Comparison of ENCODE assay signal across 26 cellular contexts in genomic region chr22:42076764-42077485, GRCh38. TPM values are rescaled to one million over a fixed set of nuclear protein-coding genes. Genes with fewer than 3 reads are reported as not detected.
A peak's percentile ranks its signal among the peaks of the same experiment; 100 is the strongest.
DNase-seq lines count a peak whose midpoint lies in the region; ATAC-seq and TF ChIP-seq lines count a peak whose summit lies in the region.
"Had no signal": no experiment of that assay in that cellular context is flagged by ENCODE, and none has a peak within 500 bp of the region (broad histone marks: within the 10 kb centered on the region; RNA-seq: fewer than 3 reads in every experiment).

No MANE protein-coding gene starts in this region.

- CTCF ChIA-PET in activated CD4-positive, alpha-beta memory T cell treated with anti-CD3 and anti-CD28 coated beads, Interleukin-2, amount 10 ng/mL, durations not matched to agents 7 days and 5 days (lab: Charles Lee) = no interaction called here
- CTCF ChIA-PET in activated CD4-positive, alpha-beta memory T cell treated with anti-CD3 and anti-CD28 coated beads for 36 hours (lab: Charles Lee) = interaction anchor here (2.4 kb wide), 1 partner anchor 14 kb away, joined by 18 read pairs; the partner anchor contains the start of gene NDUFA6

- TF ChIP-seq CTCF in nephron (IDR thresholded peaks at IDR 0.05; ENCODE audit: unreplicated experiment in 3 of 3) (no peak), testis (IDR thresholded peaks at IDR 0.05) (no peak)

- TF ChIP-seq POLR2A in testis (IDR thresholded peaks at IDR 0.05) = no peak

- H3K4me1 ChIP-seq in testis = peaks cover 29% of the 10 kb centered on the region

- intact Hi-C loops in activated CD4-positive, alpha-beta memory T cell treated with anti-CD3 and anti-CD28 coated beads for 36 hours (cut with micrococcal nuclease) = no loop called here
- intact Hi-C loops in testis (cut with DNase I; ENCODE audit: low total_unique reads) = no loop called here

- POLR2A ChIA-PET in activated CD4-positive, alpha-beta memory T cell treated with anti-CD3 and anti-CD28 coated beads, Interleukin-2, amount 10 ng/mL, durations not matched to agents 7 days and 5 days (lab: Charles Lee) = interaction anchor here (1.3 to 5.7 kb wide), 3 partner anchors 13 to 131 kb away, joined by 5 to 185 read pairs (median 22); partner anchors contain the start of genes CENPM and NDUFA6
- POLR2A ChIA-PET in activated CD4-positive, alpha-beta memory T cell treated with anti-CD3 and anti-CD28 coated beads for 36 hours (lab: Charles Lee) = interaction anchor here (0.7 kb wide), 1 partner anchor 16 kb away, joined by 3 read pairs; no protein-coding TSS in a partner anchor

- H3K36me3 Mint-ChIP-seq in activated CD4-positive, alpha-beta memory T cell treated with anti-CD3 and anti-CD28 coated beads, Interleukin-2, amount 10 ng/mL, durations not matched to agents 7 days and 5 days (ENCODE audit: low read depth) = peaks cover 18% of the 10 kb centered on the region
- H3K36me3 Mint-ChIP-seq in activated CD4-positive, alpha-beta memory T cell treated with anti-CD3 and anti-CD28 coated beads for 36 hours = peaks cover 4% of the 10 kb centered on the region
- H3K36me3 Mint-ChIP-seq in T-helper 17 cell (ENCODE audit: low read depth) (peaks cover 3% of the 10 kb centered on the region), nephron (ENCODE audit: low read depth) (peaks cover 3% of the 10 kb centered on the region)

- H3K4me1 Mint-ChIP-seq in activated CD4-positive, alpha-beta memory T cell treated with anti-CD3 and anti-CD28 coated beads, Interleukin-2, amount 10 ng/mL, durations not matched to agents 7 days and 5 days = peaks cover 48% of the 10 kb centered on the region
- H3K4me1 Mint-ChIP-seq in activated CD4-positive, alpha-beta memory T cell treated with anti-CD3 and anti-CD28 coated beads for 36 hours (ENCODE audit: low read depth) = peaks cover 37% of the 10 kb centered on the region
- H3K4me1 Mint-ChIP-seq in T-helper 17 cell (peaks cover 23% of the 10 kb centered on the region), nephron (peaks cover 51% of the 10 kb centered on the region)

- 87% methylated on average over 17 to 20 of the region's 20 CpGs for WGBS in testis, 2 donors

- peak; percentile 4 for DNase-seq in activated CD4-positive, alpha-beta memory T cell treated with anti-CD3 and anti-CD28 coated beads, Interleukin-2, amount 10 ng/mL, durations not matched to agents 7 days and 5 days
- no peak for DNase-seq in activated CD4-positive, alpha-beta memory T cell treated with anti-CD3 and anti-CD28 coated beads for 36 hours
- no peak for DNase-seq in T-helper 17 cell
- peak; percentile 11 for DNase-seq in testis
- DNase-seq in stimulated activated CD4-positive, alpha-beta T cell treated with anti-CD3 and anti-CD28 coated beads, Interleukin-2, amount 100 ng/mL, for 24 hours = no peak
- no peak for DNase-seq in epidermal melanocyte (ENCODE audit: insufficient read length, low spot score)
- DNase-seq: activated CD4-positive, alpha-beta T cell treated with anti-CD3 and anti-CD28 coated beads for 4 hours; activated CD8-positive, alpha-beta memory T cell treated with anti-CD3 and anti-CD28 coated beads, Interleukin-2, amount 10 ng/mL, durations not matched to agents 7 days and 5 days; CD4-positive, CD25-positive, alpha-beta regulatory T cell; left ventricle myocardium superior; NCI-H1092 treated with DMSO at 0.1 percent for 48 hours; NCI-H1930; NCI-H526; PC-9; SHP77 treated with DMSO at 0.1 percent for 48 hours; small intestine; stimulated activated CD4-positive, alpha-beta T cell treated with anti-CD3 and anti-CD28 coated beads, Interleukin-1b, Interleukin-23, amount 100 ng/mL, for 48 hours had no signal

- no peaks in the 10 kb centered on the region for H3K36me3 ChIP-seq in testis (ENCODE audit: low read depth, missing control alignments)

- H3K4me3 ChIP-seq in testis = no peak overlapping the region
- H3K4me3 ChIP-seq: PC-9 had no signal

- H3K9me3 Mint-ChIP-seq in activated CD4-positive, alpha-beta memory T cell treated with anti-CD3 and anti-CD28 coated beads, Interleukin-2, amount 10 ng/mL, durations not matched to agents 7 days and 5 days = no peaks in the 10 kb centered on the region
- H3K9me3 Mint-ChIP-seq in activated CD4-positive, alpha-beta memory T cell treated with anti-CD3 and anti-CD28 coated beads for 36 hours = no peaks in the 10 kb centered on the region
- H3K9me3 Mint-ChIP-seq in nephron = no peaks in the 10 kb centered on the region
- H3K9me3 Mint-ChIP-seq: activated naive CD4-positive, alpha-beta T cell treated with anti-CD3 and anti-CD28 coated beads, Interleukin-2, amount 50 U/mL, for 72 hours; activated T-helper 2 cell treated with anti-CD3 and anti-CD28 coated beads, Interferon-gamma antibody, Interleukin-2, Interleukin-4, amounts not matched to agents 10 μg/mL and 5 μg/mL and 100 μg/mL, durations not matched to agents 14 hours and 24 hours and 36 hours; CD4-positive, CD25-positive, alpha-beta regulatory T cell; central memory CD8-positive, alpha-beta T cell; mesothelial cell of epicardium; naive thymus-derived CD4-positive, alpha-beta T cell had no signal

- H3K9me3 ChIP-seq in T-helper 17 cell (ENCODE audit: control insufficient read depth, low read length, poor library complexity, severe bottlenecking) = no peaks in the 10 kb centered on the region
- H3K9me3 ChIP-seq in testis = no peaks in the 10 kb centered on the region

- no peaks in the 10 kb centered on the region for H3K27me3 ChIP-seq in testis

- H3K27ac Mint-ChIP-seq in activated CD4-positive, alpha-beta memory T cell treated with anti-CD3 and anti-CD28 coated beads, Interleukin-2, amount 10 ng/mL, durations not matched to agents 7 days and 5 days = no peak overlapping the region
- no peak overlapping the region for H3K27ac Mint-ChIP-seq in activated CD4-positive, alpha-beta memory T cell treated with anti-CD3 and anti-CD28 coated beads for 36 hours
- H3K27ac Mint-ChIP-seq in T-helper 17 cell = peak overlapping the region; percentile 84
- H3K27ac Mint-ChIP-seq in nephron = peak overlapping the region in 2 of 3 experiments; percentile 19 to 83
- H3K27ac Mint-ChIP-seq: activated CD8-positive, alpha-beta memory T cell treated with anti-CD3 and anti-CD28 coated beads, Interleukin-2, amount 10 ng/mL, durations not matched to agents 7 days and 5 days; activated T-helper 2 cell treated with anti-CD3 and anti-CD28 coated beads, Interferon-gamma antibody, Interleukin-2, Interleukin-4, amounts not matched to agents 10 μg/mL and 5 μg/mL and 100 μg/mL, durations not matched to agents 14 hours and 24 hours and 36 hours had no signal

- no peak overlapping the region for H3K27ac ChIP-seq in testis
- H3K27ac ChIP-seq: 22Rv1, PC-9 had no signal

- no peak for ATAC-seq in T-helper 17 cell
- no peak for ATAC-seq in HG02870 (IDR thresholded peaks at IDR 0.05; ENCODE audit: unreplicated experiment)
- ATAC-seq: activated CD8-positive, alpha-beta memory T cell treated with anti-CD3 and anti-CD28 coated beads, Interleukin-2, amount 10 ng/mL, durations not matched to agents 7 days and 5 days; activated naive CD4-positive, alpha-beta T cell treated with anti-CD3 and anti-CD28 coated beads, Interleukin-2, amount 50 U/mL, for 72 hours; left ventricle myocardium superior; naive thymus-derived CD4-positive, alpha-beta T cell had no signal

- H3K27me3 Mint-ChIP-seq in activated CD4-positive, alpha-beta memory T cell treated with anti-CD3 and anti-CD28 coated beads, Interleukin-2, amount 10 ng/mL, durations not matched to agents 7 days and 5 days = no peaks in the 10 kb centered on the region
- H3K27me3 Mint-ChIP-seq in activated CD4-positive, alpha-beta memory T cell treated with anti-CD3 and anti-CD28 coated beads for 36 hours = no peaks in the 10 kb centered on the region
- H3K27me3 Mint-ChIP-seq in T-helper 17 cell (no peaks in the 10 kb centered on the region), nephron (ENCODE audit: low read depth) (no peaks in the 10 kb centered on the region)
- H3K27me3 Mint-ChIP-seq: activated CD8-positive, alpha-beta memory T cell treated with anti-CD3 and anti-CD28 coated beads, Interleukin-2, amount 10 ng/mL, durations not matched to agents 7 days and 5 days; central memory CD8-positive, alpha-beta T cell; naive thymus-derived CD4-positive, alpha-beta T cell had no signal

- no peak overlapping the region for H3K4me3 Mint-ChIP-seq in activated CD4-positive, alpha-beta memory T cell treated with anti-CD3 and anti-CD28 coated beads, Interleukin-2, amount 10 ng/mL, durations not matched to agents 7 days and 5 days
- no peak overlapping the region for H3K4me3 Mint-ChIP-seq in activated CD4-positive, alpha-beta memory T cell treated with anti-CD3 and anti-CD28 coated beads for 36 hours
- H3K4me3 Mint-ChIP-seq in T-helper 17 cell (no peak overlapping the region), nephron (peak overlapping the region in 1 of 3 experiments; percentile 19)
- H3K4me3 Mint-ChIP-seq: activated CD8-positive, alpha-beta memory T cell treated with anti-CD3 and anti-CD28 coated beads, Interleukin-2, amount 10 ng/mL, durations not matched to agents 7 days and 5 days; central memory CD8-positive, alpha-beta T cell; mesothelial cell of epicardium had no signal

RNA-seq across cellular contexts. Expression of gene SMDT1, which starts 2.6 kb away (rescaled TPM):
- total RNA-seq in activated CD4-positive, alpha-beta memory T cell treated with anti-CD3 and anti-CD28 coated beads, Interleukin-2, amount 10 ng/mL, durations not matched to agents 7 days and 5 days = 10 to 100 TPM; 92.7 to 98.1 TPM
- total RNA-seq in activated CD4-positive, alpha-beta memory T cell treated with anti-CD3 and anti-CD28 coated beads for 36 hours = 10 to 100 TPM; 59.5 to 59.9 TPM
- total RNA-seq in T-helper 17 cell (10 to 100 TPM; 43.7 to 96.1 TPM), testis (10 to 100 TPM; 14.3 to 19.4 TPM)
- 130 TPM for polyA plus RNA-seq in testis (ENCODE audit: insufficient read depth, low read depth, low replicate concordance)

RNA-seq across cellular contexts. Expression of gene PHETA2, which starts 2.9 kb away (rescaled TPM):
- total RNA-seq in activated CD4-positive, alpha-beta memory T cell treated with anti-CD3 and anti-CD28 coated beads, Interleukin-2, amount 10 ng/mL, durations not matched to agents 7 days and 5 days = 1 to 10 TPM; 3.6 to 4.5 TPM
- total RNA-seq in activated CD4-positive, alpha-beta memory T cell treated with anti-CD3 and anti-CD28 coated beads for 36 hours = 1 to 10 TPM; 2.7 to 2.8 TPM
- total RNA-seq in T-helper 17 cell (1 to 10 TPM in 1 of 2 donors, under 1 TPM in 1; 0.90 to 2.1 TPM), testis (1 to 10 TPM; 2.8 to 3.8 TPM)
- polyA plus RNA-seq in testis (ENCODE audit: insufficient read depth, low read depth, low replicate concordance) = 5.5 TPM
- total RNA-seq: osteocyte had no signal

RNA-seq across cellular contexts. Expression of gene NAGA, which starts 6.3 kb away (rescaled TPM):
- total RNA-seq in activated CD4-positive, alpha-beta memory T cell treated with anti-CD3 and anti-CD28 coated beads, Interleukin-2, amount 10 ng/mL, durations not matched to agents 7 days and 5 days = 10 to 100 TPM; 33.7 to 35.0 TPM
- total RNA-seq in activated CD4-positive, alpha-beta memory T cell treated with anti-CD3 and anti-CD28 coated beads for 36 hours = 10 to 100 TPM; 28.9 to 30.5 TPM
- total RNA-seq in T-helper 17 cell = 10 to 100 TPM in 1 of 2 donors, 1 to 10 TPM in 1; 9.1 to 10.6 TPM
- 10 to 100 TPM; 19.9 to 32.1 TPM for total RNA-seq in testis
- polyA plus RNA-seq in testis (ENCODE audit: insufficient read depth, low read depth, low replicate concordance) = 22.9 TPM

RNA-seq across cellular contexts. Expression of gene NDUFA6, which starts 13.6 kb away (rescaled TPM):
- 10 to 100 TPM; 94.8 to 97.1 TPM for total RNA-seq in activated CD4-positive, alpha-beta memory T cell treated with anti-CD3 and anti-CD28 coated beads, Interleukin-2, amount 10 ng/mL, durations not matched to agents 7 days and 5 days
- 100 to 1,000 TPM; 124 to 129 TPM for total RNA-seq in activated CD4-positive, alpha-beta memory T cell treated with anti-CD3 and anti-CD28 coated beads for 36 hours
- 10 to 100 TPM; 47.6 to 59.1 TPM for total RNA-seq in T-helper 17 cell
- total RNA-seq in testis = 10 to 100 TPM; 41.1 to 53.3 TPM
- 81.4 TPM for polyA plus RNA-seq in testis (ENCODE audit: insufficient read depth, low read depth, low replicate concordance)

RNA-seq across cellular contexts. Expression of gene CYP2D6, which starts 53.7 kb away (rescaled TPM):
- 1 to 10 TPM; 1.9 to 2.4 TPM for total RNA-seq in activated CD4-positive, alpha-beta memory T cell treated with anti-CD3 and anti-CD28 coated beads, Interleukin-2, amount 10 ng/mL, durations not matched to agents 7 days and 5 days
- 1 to 10 TPM; 1.5 to 1.9 TPM for total RNA-seq in activated CD4-positive, alpha-beta memory T cell treated with anti-CD3 and anti-CD28 coated beads for 36 hours
- total RNA-seq in T-helper 17 cell (1 to 10 TPM; 5.9 to 9.6 TPM), testis (1 to 10 TPM; 1.4 to 2.0 TPM)
- polyA plus RNA-seq in testis (ENCODE audit: insufficient read depth, low read depth, low replicate concordance) = 0.54 TPM
- total RNA-seq: left ventricle myocardium superior had no signal

Comparison
In these comparisons a context has a peak if more than half of its experiments do, and no peak if none do; other contexts are left out.
1. DNase-seq: peak in activated CD4-positive, alpha-beta memory T cell treated with anti-CD3 and anti-CD28 coated beads, Interleukin-2, amount 10 ng/mL, durations not matched to agents 7 days and 5 days (single experiment) and testis (single experiment); none in activated CD4-positive, alpha-beta memory T cell treated with anti-CD3 and anti-CD28 coated beads for 36 hours (single experiment), T-helper 17 cell (0 of 3), stimulated activated CD4-positive, alpha-beta T cell treated with anti-CD3 and anti-CD28 coated beads, Interleukin-2, amount 100 ng/mL, for 24 hours (0 of 2) and epidermal melanocyte (single experiment).
2. H3K27ac Mint-ChIP-seq: peak in T-helper 17 cell (single experiment) and nephron (2 of 3); none in activated CD4-positive, alpha-beta memory T cell treated with anti-CD3 and anti-CD28 coated beads, Interleukin-2, amount 10 ng/mL, durations not matched to agents 7 days and 5 days (single experiment) and activated CD4-positive, alpha-beta memory T cell treated with anti-CD3 and anti-CD28 coated beads for 36 hours (single experiment).